ENCODE assay signal across 21 cellular contexts in genomic region chr7:45721949-45722598, GRCh38.
DNase-seq lines count a peak whose midpoint lies in the region; ATAC-seq and TF ChIP-seq lines count a peak whose summit lies in the region.
"Had no signal": no experiment of that assay in that cellular context is flagged by ENCODE, and none has a peak within 500 bp of the region (broad histone marks: within the 10 kb centered on the region; RNA-seq: fewer than 3 reads in every experiment).

No MANE protein-coding gene starts in this region.

- no peak overlapping the region for H3K4me3 ChIP-seq in liver (ENCODE audit: low read depth in 1 of 3, low read length in 3 of 3)
- H3K4me3 ChIP-seq: hepatocyte, ovary, testis had no signal

- no peaks in the 10 kb centered on the region for H3K4me1 ChIP-seq in H9 (ENCODE audit: insufficient read depth, low read length)
- H3K4me1 ChIP-seq in liver (ENCODE audit: control insufficient read depth in 4 of 4, insufficient read depth in 4 of 4, low read length in 3 of 4), result no peaks in the 10 kb centered on the region
- H3K4me1 ChIP-seq: testis had no signal

- H3K36me3 ChIP-seq in liver (ENCODE audit: control insufficient read depth in 4 of 4, insufficient read depth in 3 of 4, low read depth in 1 of 4, low read length in 3 of 4), result peaks cover 2 to 10% (median 6%) of the 10 kb centered on the region in 4 donors
- H3K36me3 ChIP-seq: ovary had no signal

- H3K79me1 ChIP-seq in H9 (ENCODE audit: insufficient read depth, low read depth, low read length, poor library complexity, severe bottlenecking), result no peaks in the 10 kb centered on the region

- no peak for TF ChIP-seq RAD21 in liver (IDR thresholded peaks at IDR 0.05)

- H2BK20ac ChIP-seq in H9 (ENCODE audit: low read depth, low read length, poor library complexity, severe bottlenecking), result no peak overlapping the region

- H3K9me3 Mint-ChIP-seq in H9 (peaks cover 3% of the 10 kb centered on the region in 2 experiments; a peak in 4 of 5 replicates), chondrocyte (ENCODE audit: low read depth) (no peaks in the 10 kb centered on the region)

- no peaks in the 10 kb centered on the region for H3K23me2 ChIP-seq in H9 (ENCODE audit: insufficient read length, low read depth, low read length, poor library complexity, severe bottlenecking)

- TF ChIP-seq CTCF in H9 (conservative IDR thresholded peaks at IDR 0.05), result peak; percentile 47; the same call in 2 of the 3 replicates
- TF ChIP-seq CTCF in chondrocyte (IDR thresholded peaks at IDR 0.05), result peak; percentile 22
- peak; percentile 13 for TF ChIP-seq CTCF in liver (IDR thresholded peaks at IDR 0.05; ENCODE audit: low read depth, low read length, missing input control)

- H4K5ac ChIP-seq in H9 (ENCODE audit: insufficient read length, low read depth, low read length), result no peak overlapping the region

- no peak overlapping the region for H2BK15ac ChIP-seq in H9 (ENCODE audit: low read depth, low read length)

- ATAC-seq in HG02981 (IDR thresholded peaks at IDR 0.05; ENCODE audit: unreplicated experiment), result no peak
- ATAC-seq: left cardiac atrium had no signal

- H4K20me1 ChIP-seq in H9 (ENCODE audit: control insufficient read depth, insufficient read depth, insufficient read length), result no peaks in the 10 kb centered on the region

- H3K27ac ChIP-seq in H9 (ENCODE audit: insufficient read length, low read depth, low read length) (no peak overlapping the region), liver (ENCODE audit: low read depth in 1 of 2, low read length in 2 of 2) (no peak overlapping the region)
- H3K27ac ChIP-seq: hepatocyte, ovary, testis had no signal

- no CpG with 5 or more reads among the region's 19 CpGs for WGBS in H9 (ENCODE audit: extremely low coverage, insufficient read length, low lambda C conversion rate)
- WGBS in liver, result 84% methylated on average over 19 of the region's 19 CpGs

- H2BK120ac ChIP-seq in H9 (ENCODE audit: low read depth, low read length, poor library complexity, severe bottlenecking), result no peak overlapping the region

- H3K18ac ChIP-seq in H9 (ENCODE audit: insufficient read length, low read depth, low read length), result no peak overlapping the region

- H2BK5ac ChIP-seq in H9 (ENCODE audit: insufficient read length, low read length), result no peak overlapping the region

- H3K79me2 ChIP-seq in H9 (ENCODE audit: insufficient read depth, low read length), result no peaks in the 10 kb centered on the region
- H3K79me2 ChIP-seq: hepatocyte had no signal

- H3K56ac ChIP-seq in H9 (ENCODE audit: insufficient read length, low read depth, low read length), result no peak overlapping the region

- H3K4me2 ChIP-seq in H9 (ENCODE audit: insufficient read depth, insufficient read length, low read length), result no peak overlapping the region
- H3K4me2 ChIP-seq: hepatocyte had no signal

- DNase-seq in D341Med (ENCODE audit: low spot score), result peak; percentile 36
- DNase-seq in H9, result peak; percentile 28
- peak; percentile 61 for DNase-seq in chondrocyte (ENCODE audit: low spot score)
- no peak for DNase-seq in cardiac septum (ENCODE audit: low spot score)
- no peak for DNase-seq in NK-92 treated with Interleukin-12 subunit alpha and Interleukin-12 subunit beta, amount 100 ng/mL, for 24 hours (lab: John Stamatoyannopoulos, UW)
- no peak for DNase-seq in NCI-H446 treated with DMSO at 0.1 percent for 48 hours (lab: John Stamatoyannopoulos, UW)
- DNase-seq: activated CD4-positive, alpha-beta T cell treated with anti-CD3 and anti-CD28 coated beads for 1 hour; activated CD8-positive, alpha-beta memory T cell treated with anti-CD3 and anti-CD28 coated beads, Interleukin-2, amount 50 U/mL, for 48 hours; activated naive CD4-positive, alpha-beta T cell treated with Interleukin-2 at 50 U/mL for 16 hours; COR-L47; Karpas-422; left cardiac atrium; ovary; Right ventricle myocardium superior; stimulated activated CD4-positive, alpha-beta T cell treated with anti-CD3 and anti-CD28 coated beads, Interleukin-2, amount 100 ng/mL, for 48 hours; stimulated activated CD8-positive, alpha-beta memory T cell treated with anti-CD3 and anti-CD28 coated beads, Interleukin-4, amount 100 ng/mL, for 48 hours; testis had no signal

- H3K36me3 Mint-ChIP-seq in H9 (ENCODE audit: insufficient read depth in 1 of 3, low read depth in 3 of 3) (peaks cover 25 to 34% (median 33%) of the 10 kb centered on the region in 3 experiments), chondrocyte (ENCODE audit: low read depth) (peaks cover 32% of the 10 kb centered on the region)

- no peak overlapping the region for H2AK5ac ChIP-seq in H9 (ENCODE audit: insufficient read length, low read length)

- H3T11ph ChIP-seq in H9 (ENCODE audit: low read length), result no peak overlapping the region

- no peak overlapping the region for H3K4me3 Mint-ChIP-seq in H9
- no peak overlapping the region for H3K4me3 Mint-ChIP-seq in chondrocyte (ENCODE audit: unreplicated experiment)
- H3K4me3 Mint-ChIP-seq: dendritic cell treated with granulocyte-macrophage colony-stimulating factor and Interleukin-4, amounts not matched to agents 40 ng/mL and 50 ng/mL, for 4 days had no signal

- intact Hi-C loops in cardiac septum (cut with DNase I), result no loop called here

- no peaks in the 10 kb centered on the region for H3K9me3 ChIP-seq in H9 (ENCODE audit: control insufficient read depth, low read depth, low read length)
- H3K9me3 ChIP-seq in liver (ENCODE audit: control insufficient read depth in 4 of 4, low read length in 3 of 4), result no peaks in the 10 kb centered on the region
- H3K9me3 ChIP-seq: testis had no signal

- no peak overlapping the region for H3K27ac Mint-ChIP-seq in H9
- H3K27ac Mint-ChIP-seq in chondrocyte (ENCODE audit: unreplicated experiment), result no peak overlapping the region
- H3K27ac Mint-ChIP-seq: dendritic cell treated with granulocyte-macrophage colony-stimulating factor and Interleukin-4, amounts not matched to agents 40 ng/mL and 50 ng/mL, for 4 days had no signal

- H3K27me3 Mint-ChIP-seq in H9 (ENCODE audit: low read depth) (no peaks in the 10 kb centered on the region), chondrocyte (ENCODE audit: low read depth) (no peaks in the 10 kb centered on the region)
- H3K27me3 Mint-ChIP-seq: dendritic cell treated with granulocyte-macrophage colony-stimulating factor and Interleukin-4, amounts not matched to agents 40 ng/mL and 50 ng/mL, for 4 days had no signal

- no peak overlapping the region for H3K23ac ChIP-seq in H9 (ENCODE audit: insufficient read length, low read depth, low read length)

- no peak overlapping the region; the same call in 1 of the 2 replicates for H3K14ac ChIP-seq in H9 (ENCODE audit: insufficient read depth, low read length)

- H2AFZ ChIP-seq in H9 (ENCODE audit: low read length), result no peak overlapping the region
- H2AFZ ChIP-seq: hepatocyte had no signal

- no peak overlapping the region for H4K8ac ChIP-seq in H9 (replicated peaks; ENCODE audit: insufficient read length, low read depth, low read length)

- H3K4me1 Mint-ChIP-seq in H9 (peaks cover 0 to 11% of the 10 kb centered on the region in 2 experiments; a peak in 2 of 4 replicates), chondrocyte (ENCODE audit: low read depth) (no peaks in the 10 kb centered on the region)

- H4K91ac ChIP-seq in H9 (ENCODE audit: insufficient read length, low read depth, low read length), result no peak overlapping the region

- no peak overlapping the region for H2BK12ac ChIP-seq in H9 (ENCODE audit: insufficient read length, low read depth, low read length)

- H3K27me3 ChIP-seq in H9 (ENCODE audit: insufficient read depth, low read length), result no peaks in the 10 kb centered on the region
- no peaks in the 10 kb centered on the region for H3K27me3 ChIP-seq in liver (ENCODE audit: control insufficient read depth in 4 of 4, insufficient read depth in 4 of 4, low read length in 3 of 4)
- H3K27me3 ChIP-seq: hepatocyte, ovary, testis had no signal

- H3K4ac ChIP-seq in H9 (ENCODE audit: low read depth, low read length), result no peak overlapping the region

- H3K9ac ChIP-seq in H9 (ENCODE audit: extremely low read depth, insufficient read length, low read length) (no peak overlapping the region), liver (ENCODE audit: low read depth in 1 of 2, low read length in 2 of 2) (no peak overlapping the region)

TF ChIP-seq in liver, 16 proteins besides CTCF, POLR2A, EP300 and RAD21 (continues in another document):
- TF ChIP-seq, protein P1, sequence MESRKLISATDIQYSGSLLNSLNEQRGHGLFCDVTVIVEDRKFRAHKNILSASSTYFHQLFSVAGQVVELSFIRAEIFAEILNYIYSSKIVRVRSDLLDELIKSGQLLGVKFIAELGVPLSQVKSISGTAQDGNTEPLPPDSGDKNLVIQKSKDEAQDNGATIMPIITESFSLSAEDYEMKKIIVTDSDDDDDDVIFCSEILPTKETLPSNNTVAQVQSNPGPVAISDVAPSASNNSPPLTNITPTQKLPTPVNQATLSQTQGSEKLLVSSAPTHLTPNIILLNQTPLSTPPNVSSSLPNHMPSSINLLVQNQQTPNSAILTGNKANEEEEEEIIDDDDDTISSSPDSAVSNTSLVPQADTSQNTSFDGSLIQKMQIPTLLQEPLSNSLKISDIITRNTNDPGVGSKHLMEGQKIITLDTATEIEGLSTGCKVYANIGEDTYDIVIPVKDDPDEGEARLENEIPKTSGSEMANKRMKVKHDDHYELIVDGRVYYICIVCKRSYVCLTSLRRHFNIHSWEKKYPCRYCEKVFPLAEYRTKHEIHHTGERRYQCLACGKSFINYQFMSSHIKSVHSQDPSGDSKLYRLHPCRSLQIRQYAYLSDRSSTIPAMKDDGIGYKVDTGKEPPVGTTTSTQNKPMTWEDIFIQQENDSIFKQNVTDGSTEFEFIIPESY (IDR thresholded peaks at IDR 0.05), result no peak
- TF ChIP-seq HNF4G (IDR thresholded peaks at IDR 0.05) (no peak), TAF1 (conservative IDR thresholded peaks at IDR 0.05) (no peak), YY1 (IDR thresholded peaks at IDR 0.05) (no peak)
- TF ChIP-seq, protein P2, sequence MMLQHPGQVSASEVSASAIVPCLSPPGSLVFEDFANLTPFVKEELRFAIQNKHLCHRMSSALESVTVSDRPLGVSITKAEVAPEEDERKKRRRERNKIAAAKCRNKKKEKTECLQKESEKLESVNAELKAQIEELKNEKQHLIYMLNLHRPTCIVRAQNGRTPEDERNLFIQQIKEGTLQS (IDR thresholded peaks at IDR 0.05), result no peak

Comparison
In these comparisons a context has a peak if more than half of its experiments do, and no peak if none do; other contexts are left out.
1. DNase-seq: peak in D341Med (single experiment), H9 (single experiment) and chondrocyte (single experiment); none in cardiac septum (single experiment), NK-92 treated with Interleukin-12 subunit alpha and Interleukin-12 subunit beta, amount 100 ng/mL, for 24 hours (single experiment) and NCI-H446 treated with DMSO at 0.1 percent for 48 hours (single experiment).
2. Peak in every context shown above with its lines, with median percentiles within 50 percentile points of each other: CTCF ChIP-seq.